In genomic region chr10:612696-613095, GRCh38 we compare ENCODE assay signal across 17 cellular contexts.
DNase-seq lines count a peak whose midpoint lies in the region; ATAC-seq, FAIRE-seq and TF ChIP-seq lines count a peak whose summit lies in the region.
"Had no signal": no experiment of that assay in that cellular context is flagged by ENCODE, and none has a peak within 500 bp of the region (broad histone marks: within the 10 kb centered on the region; RNA-seq: fewer than 3 reads in every experiment).

No MANE protein-coding gene starts in this region.

- no peak for FAIRE-seq in kidney (lab: Jason Lieb, UNC)

- H3K27me3 ChIP-seq in prostate gland (replicated peaks; ENCODE audit: insufficient read depth) (no peaks in the 10 kb centered on the region), suprapubic skin (no peaks in the 10 kb centered on the region)

- TF ChIP-seq POLR2A in prostate gland (IDR thresholded peaks at IDR 0.05) (no peak), suprapubic skin (IDR thresholded peaks at IDR 0.05) (no peak)

- no peaks in the 10 kb centered on the region for H3K36me3 ChIP-seq in kidney (ENCODE audit: control insufficient read depth in 1 of 2, insufficient read depth in 2 of 2, low read length in 2 of 2)
- no peaks in the 10 kb centered on the region for H3K36me3 ChIP-seq in prostate gland
- no peaks in the 10 kb centered on the region for H3K36me3 ChIP-seq in suprapubic skin
- H3K36me3 ChIP-seq: neutrophil had no signal

- no peak overlapping the region for H3K9ac ChIP-seq in kidney (ENCODE audit: low read length in 2 of 2)

- DNase-seq in NCI-H2029 treated with DMSO at 0.1 percent for 48 hours (lab: John Stamatoyannopoulos, UW) (peak; percentile 11), kidney (peak; percentile 18), prostate gland (ENCODE audit: low spot score) (peak; percentile 57), NCI-H2227 treated with DMSO at 0.1 percent for 48 hours (lab: John Stamatoyannopoulos, UW) (no peak), suprapubic skin (ENCODE audit: low spot score in 2 of 2) (no peak)
- DNase-seq: activated CD8-positive, alpha-beta memory T cell treated with anti-CD3 and anti-CD28 coated beads, Interleukin-2, amount 10 ng/mL, durations not matched to agents 7 days and 5 days; activated naive CD8-positive, alpha-beta T cell treated with anti-CD3 and anti-CD28 coated beads, Interleukin-2, amount 10 ng/mL, durations not matched to agents 7 days and 5 days; foreskin fibroblast; kidney glomerular epithelial cell; midbrain had no signal

- no peak for TF ChIP-seq EP300 in suprapubic skin (IDR thresholded peaks at IDR 0.05)

- H3K4me3 ChIP-seq in kidney (ENCODE audit: low read length in 2 of 2): no peak overlapping the region
- H3K4me3 ChIP-seq in prostate gland: no peak overlapping the region
- H3K4me3 ChIP-seq in suprapubic skin: no peak overlapping the region

- intact Hi-C loops in kidney (cut with DNase I) (no loop called here), prostate gland (cut with DNase I) (no loop called here)

- H3K9me3 ChIP-seq in kidney (ENCODE audit: control insufficient read depth in 1 of 2, low read length in 2 of 2) (no peaks in the 10 kb centered on the region), prostate gland (no peaks in the 10 kb centered on the region), suprapubic skin (no peaks in the 10 kb centered on the region)
- H3K9me3 ChIP-seq: neutrophil had no signal

- WGBS in prostate gland: 21% methylated on average over 10 of the region's 10 CpGs
- WGBS in suprapubic skin: 74% methylated on average over 10 of the region's 10 CpGs

- H3K4me1 ChIP-seq in kidney (ENCODE audit: control insufficient read depth in 1 of 2, insufficient read depth in 1 of 2, low read depth in 1 of 2, low read length in 2 of 2) (peaks cover 17 to 18% of the 10 kb centered on the region in 2 donors), prostate gland (replicated peaks) (peaks cover 18% of the 10 kb centered on the region), suprapubic skin (peaks cover 39% of the 10 kb centered on the region)

- H3K27ac ChIP-seq in 22Rv1 (peak overlapping the region; percentile 73), kidney (ENCODE audit: low read depth in 2 of 2, low read length in 2 of 2) (no peak overlapping the region), prostate gland (peak overlapping the region; percentile 30 to 45), suprapubic skin (no peak overlapping the region)
- H3K27ac ChIP-seq: HL-60, neutrophil had no signal

- no peak for TF ChIP-seq CTCF in 22Rv1 (IDR thresholded peaks at IDR 0.05)
- TF ChIP-seq CTCF in kidney (IDR thresholded peaks at IDR 0.05; ENCODE audit: borderline replicate concordance, extremely low read depth, insufficient read depth): no peak
- no peak for TF ChIP-seq CTCF in prostate gland (IDR thresholded peaks at IDR 0.05)
- no peak for TF ChIP-seq CTCF in suprapubic skin (IDR thresholded peaks at IDR 0.05)

- ATAC-seq in GM21390 (IDR thresholded peaks at IDR 0.05; ENCODE audit: unreplicated experiment) (no peak), GM18511 (IDR thresholded peaks at IDR 0.05; ENCODE audit: unreplicated experiment) (no peak)
- ATAC-seq: activated CD8-positive, alpha-beta memory T cell treated with anti-CD3 and anti-CD28 coated beads, Interleukin-2, amount 10 ng/mL, durations not matched to agents 7 days and 5 days; activated T-helper 17 cell treated with anti-CD3 and anti-CD28 coated beads, Interleukin-2, amount 50 U/mL, for 72 hours; Panc1 had no signal

Comparison
In these comparisons a context has a peak if more than half of its experiments do, and no peak if none do; other contexts are left out.
1. H3K27ac ChIP-seq: peak in 22Rv1 (single experiment) and prostate gland (2 of 2); none in kidney (0 of 2) and suprapubic skin (single experiment).
2. DNase-seq: peak in NCI-H2029 treated with DMSO at 0.1 percent for 48 hours (single experiment), kidney (single experiment) and prostate gland (single experiment); none in NCI-H2227 treated with DMSO at 0.1 percent for 48 hours (single experiment) and suprapubic skin (0 of 2).